In the genomic region with DNA sequence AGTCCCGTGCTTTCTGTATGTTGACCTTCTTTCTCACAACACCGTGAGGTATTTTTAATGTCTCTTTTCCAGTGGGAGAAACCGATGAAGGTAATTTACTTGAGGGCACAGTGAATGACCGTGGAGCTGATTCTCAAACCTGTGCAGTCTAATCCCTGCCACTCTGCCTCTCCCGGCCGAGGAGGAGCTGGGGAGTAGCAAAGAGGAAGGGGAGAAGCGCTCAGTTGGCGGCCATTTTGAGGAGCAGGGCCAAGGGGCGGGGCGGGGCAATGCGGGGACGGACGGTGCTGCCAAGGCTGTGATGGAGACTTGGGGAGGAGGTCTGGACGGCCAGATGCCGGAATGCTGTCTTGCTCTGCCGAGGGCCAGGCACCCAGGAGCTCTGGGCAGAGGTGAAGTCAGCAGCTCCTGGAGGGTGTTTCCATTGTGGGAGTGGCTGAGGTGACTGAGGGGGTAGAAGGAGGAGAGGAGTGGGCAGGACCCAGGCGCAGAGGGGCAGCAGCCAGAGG, we compare ENCODE assay signal across 11 cellular contexts. TPM values are rescaled to one million over a fixed set of nuclear protein-coding genes. Genes with fewer than 3 reads are reported as not detected.
A peak's percentile ranks its signal among the peaks of the same experiment; 100 is the strongest.
DNase-seq lines count a peak whose midpoint lies in the region; ATAC-seq and TF ChIP-seq lines count a peak whose summit lies in the region.
"Had no signal": no experiment of that assay in that cellular context is flagged by ENCODE, and none has a peak within 500 bp of the region (broad histone marks: within the 10 kb centered on the region; RNA-seq: fewer than 3 reads in every experiment).

No MANE protein-coding gene starts in this region.

- H3K27me3 ChIP-seq in H7 (ENCODE audit: control insufficient read depth, insufficient read depth, low read length) = no peaks in the 10 kb centered on the region; the same call in 1 of the 2 replicates

- H3K36me3 ChIP-seq in H7 (replicated peaks; ENCODE audit: control insufficient read depth, insufficient read depth, low read length) = no peaks in the 10 kb centered on the region

- ATAC-seq in GM18502 (IDR thresholded peaks at IDR 0.05; ENCODE audit: poor library complexity, unreplicated experiment) = no peak
- ATAC-seq in GM21367 (IDR thresholded peaks at IDR 0.05; ENCODE audit: unreplicated experiment) = no peak

- peak; percentile 58 for DNase-seq in AG20443 (ENCODE audit: low spot score)
- DNase-seq in H7 = peak; percentile 94
- DNase-seq in SHP77 treated with DMSO at 0.1 percent for 48 hours (lab: John Stamatoyannopoulos, UW) = peak; percentile 56
- peak; percentile 38 for DNase-seq in fibroblast of mammary gland (ENCODE audit: low read depth)
- DNase-seq in NCI-H510A (lab: John Stamatoyannopoulos, UW) = no peak
- no peak for DNase-seq in GM19240 (ENCODE audit: insufficient read length, low spot score)
- DNase-seq: CD4-positive, alpha-beta T cell; foreskin melanocyte; T-cell had no signal

- H3K4me3 ChIP-seq in H7 (ENCODE audit: insufficient read depth, low read depth, low read length) (peak overlapping the region; percentile 7; the same call in 1 of the 2 replicates), fibroblast of mammary gland (ENCODE audit: control insufficient read depth, low read depth, low read length) (peak overlapping the region; percentile 35)

- TF ChIP-seq CTCF in fibroblast of mammary gland (conservative IDR thresholded peaks at IDR 0.05; ENCODE audit: control insufficient read depth, insufficient read depth, low read depth, low read length) = no peak

RNA-seq across cellular contexts. Expression of a gene that starts 12.4 kb away (rescaled TPM):
- total RNA-seq in H7 (2014; rRNA removed; shearing (Covaris generic)) = 73.7 and 79.7 TPM in 2 replicates

Comparison
In these comparisons a context has a peak if more than half of its experiments do, and no peak if none do; other contexts are left out.
1. DNase-seq: peak in AG20443 (single experiment), H7 (single experiment), SHP77 treated with DMSO at 0.1 percent for 48 hours (single experiment) and fibroblast of mammary gland (single experiment); none in NCI-H510A (single experiment) and GM19240 (single experiment).